In genomic region chr12:118346895-118347294, GRCh38 we compare ENCODE assay signal across 12 cellular contexts. TPM values are rescaled to one million over a fixed set of nuclear protein-coding genes. Genes with fewer than 3 reads are reported as not detected.
DNase-seq lines count a peak whose midpoint lies in the region; ATAC-seq and TF ChIP-seq lines count a peak whose summit lies in the region.
"Had no signal": no experiment of that assay in that cellular context is flagged by ENCODE, and none has a peak within 500 bp of the region (broad histone marks: within the 10 kb centered on the region; RNA-seq: fewer than 3 reads in every experiment).

No MANE protein-coding gene starts in this region.

- H3K9me2 ChIP-seq in DOHH2 (replicated peaks; ENCODE audit: control insufficient read depth, low read length) = no peaks in the 10 kb centered on the region

- no peak overlapping the region for H3K27ac Mint-ChIP-seq in chondrocyte (ENCODE audit: unreplicated experiment)

- no peaks in the 10 kb centered on the region for H3K27me3 Mint-ChIP-seq in chondrocyte (ENCODE audit: low read depth)

- ATAC-seq in GM19467 (IDR thresholded peaks at IDR 0.05; ENCODE audit: unreplicated experiment) = peak; percentile 73
- peak; percentile 85 for ATAC-seq in HG03175 (IDR thresholded peaks at IDR 0.05; ENCODE audit: unreplicated experiment)

- H3K4me1 Mint-ChIP-seq in chondrocyte (ENCODE audit: low read depth) = no peaks in the 10 kb centered on the region

- no peaks in the 10 kb centered on the region for H3K9me3 ChIP-seq in DOHH2 (ENCODE audit: control insufficient read depth, insufficient read depth, low read length)

- peak overlapping the region; percentile 35 for H3K27ac ChIP-seq in DOHH2 (ENCODE audit: low read depth, low read length)
- H3K27ac ChIP-seq in RWPE1 = no peak overlapping the region
- H3K27ac ChIP-seq: coronary artery had no signal

- peak overlapping the region; percentile 40 for H3K4me2 ChIP-seq in DOHH2 (ENCODE audit: low read length)

- H3K9me3 Mint-ChIP-seq in chondrocyte (ENCODE audit: low read depth) = no peaks in the 10 kb centered on the region

- no peaks in the 10 kb centered on the region for H3K27me3 ChIP-seq in DOHH2 (ENCODE audit: control insufficient read depth, low read length)

- peaks cover 60% of the 10 kb centered on the region for H3K4me1 ChIP-seq in DOHH2 (ENCODE audit: control insufficient read depth, low read length)

- H3K36me3 ChIP-seq in DOHH2 (ENCODE audit: control insufficient read depth, low read length) = peaks cover 3% of the 10 kb centered on the region; the same call in 1 of the 2 replicates

- DNase-seq in erythroblast (lab: John Stamatoyannopoulos, UW) (peak; percentile 62 to 75), RWPE1 (ENCODE audit: low spot score) (no peak), GM13977 (ENCODE audit: low spot score) (no peak), chondrocyte (ENCODE audit: low spot score) (no peak), dedifferentiated amniotic fluid mesenchymal stem cell (ENCODE audit: extremely low spot score) (no peak)
- DNase-seq: activated T-cell treated with anti-CD3 and anti-CD28 coated beads, Interleukin-2, amount 50 U/mL, for 1 hour; MM.1S; retina had no signal

- H3K36me3 Mint-ChIP-seq in chondrocyte (ENCODE audit: low read depth) = no peaks in the 10 kb centered on the region

- no peak overlapping the region for H3K4me3 Mint-ChIP-seq in chondrocyte (ENCODE audit: unreplicated experiment)

- CTCF ChIA-PET in RWPE1 (lab: Yijun Ruan, JAX) = interaction anchor here (0.5 kb wide), 1 partner anchor 9 kb away, joined by 3 read pairs; no protein-coding TSS in a partner anchor

- H3K4me3 ChIP-seq in DOHH2 (ENCODE audit: low read length) = peak overlapping the region; percentile 36
- H3K4me3 ChIP-seq: coronary artery had no signal

- TF ChIP-seq POLR2A in erythroblast (IDR thresholded peaks at IDR 0.05; ENCODE audit: low read length) = no peak

- POLR2A ChIA-PET in RWPE1 (lab: Yijun Ruan, JAX; ENCODE audit: low non-redundant PET) = no interaction called here

- peaks cover 12% of the 10 kb centered on the region; the same call in 1 of the 2 replicates for H4K20me1 ChIP-seq in DOHH2 (ENCODE audit: control insufficient read depth, insufficient read depth, low read depth, low read length)

- H3F3A ChIP-seq in DOHH2 (ENCODE audit: control insufficient read depth, insufficient read depth) = peaks cover 12% of the 10 kb centered on the region

- H3K79me2 ChIP-seq in DOHH2 (ENCODE audit: control insufficient read depth, low read length) = peaks cover 88% of the 10 kb centered on the region

- TF ChIP-seq CTCF in DOHH2 (IDR thresholded peaks at IDR 0.05; ENCODE audit: low read depth, low read length, poor library complexity, severe bottlenecking) (no peak), RWPE1 (conservative IDR thresholded peaks at IDR 0.05; ENCODE audit: low read depth) (no peak), GM13977 (IDR thresholded peaks at IDR 0.05; ENCODE audit: extremely low read depth, insufficient read depth, missing control alignments) (no peak), chondrocyte (IDR thresholded peaks at IDR 0.05) (no peak)

- in situ Hi-C loops in GM13977 (cut with MboI; ENCODE audit: low pct_unique_long_range_greater_than_20kb, low sequenced_read_pairs, unreplicated experiment) = no loop called here

RNA-seq across cellular contexts. Expression of gene TAOK3, which starts 25.8 kb away (rescaled TPM):
- total RNA-seq in chondrocyte = 18.3 to 31.3 TPM (median 19.9 TPM) in 3 replicates

RNA-seq across cellular contexts. Expression of gene SUDS3, which starts 29.5 kb away (rescaled TPM):
- 22.6 to 27.8 TPM (median 23.4 TPM) in 3 replicates for total RNA-seq in chondrocyte

Comparison
In these comparisons a context has a peak if more than half of its experiments do, and no peak if none do; other contexts are left out.
1. DNase-seq: peak in erythroblast (2 of 2); none in RWPE1 (single experiment), GM13977 (single experiment), chondrocyte (single experiment) and dedifferentiated amniotic fluid mesenchymal stem cell (single experiment).